ENCODE assay signal across 2 cellular contexts in the genomic region with DNA sequence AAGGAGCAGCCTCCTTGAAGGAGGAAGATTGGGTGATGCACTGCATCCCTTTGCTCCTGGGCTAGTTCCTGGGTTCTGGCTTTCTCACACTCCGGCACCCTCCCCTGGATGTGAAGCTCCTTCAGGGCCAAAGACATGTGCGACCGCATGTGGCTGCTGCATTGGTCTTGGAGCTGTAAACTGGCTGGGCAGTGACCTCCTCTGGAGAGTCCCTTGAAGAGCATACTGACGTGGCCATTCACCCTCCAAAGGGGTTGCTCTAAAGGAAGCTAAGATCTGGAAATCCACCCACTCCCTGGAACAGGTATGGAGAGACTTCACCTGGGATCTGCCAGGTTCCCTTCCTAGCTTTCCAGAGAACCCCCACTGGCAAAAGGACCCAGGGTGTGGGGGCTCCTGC.
TF ChIP-seq lines count a peak whose summit lies in the region.

No MANE protein-coding gene starts in this region.

TF ChIP-seq in K562, 482 proteins besides CTCF, POLR2A, EP300 and RAD21 (continued from another document and continues in another):
- TF ChIP-seq XRCC4 (IDR thresholded peaks at IDR 0.05; ENCODE audit: extremely low read depth, insufficient read depth, insufficient read length), result no peak
- TF ChIP-seq IRF2 (CRISPR knock-in tag; IDR thresholded peaks at IDR 0.05), result no peak
- peak; percentile 34; the same call in 1 of the 2 replicates for TF ChIP-seq CREM (IDR thresholded peaks at IDR 0.05; ENCODE audit: low read depth)
- TF ChIP-seq ZNF445 (CRISPR knock-in tag; IDR thresholded peaks at IDR 0.05; ENCODE audit: low read depth), result no peak
- TF ChIP-seq STAG1 (CRISPR knock-in tag; IDR thresholded peaks at IDR 0.05; ENCODE audit: borderline replicate concordance), result peak; percentile 36; the same call in 1 of the 2 replicates
- no peak for TF ChIP-seq ZNF274 (IDR thresholded peaks at IDR 0.05; ENCODE audit: borderline replicate concordance, low read depth, low read length)
- TF ChIP-seq ZNF76 (CRISPR knock-in tag; IDR thresholded peaks at IDR 0.05; ENCODE audit: borderline replicate concordance), result no peak
- peak; percentile 42; the same call in 1 of the 2 replicates for TF ChIP-seq L3MBTL2 (IDR thresholded peaks at IDR 0.05)
- peak; percentile 57; the same call in 1 of the 2 replicates for TF ChIP-seq MYC (IDR thresholded peaks at IDR 0.05; ENCODE audit: low read depth, low read length)
- no peak for TF ChIP-seq MYC (CRISPR knock-in tag; IDR thresholded peaks at IDR 0.05; ENCODE audit: borderline replicate concordance, low read depth)
- TF ChIP-seq, protein P1, sequence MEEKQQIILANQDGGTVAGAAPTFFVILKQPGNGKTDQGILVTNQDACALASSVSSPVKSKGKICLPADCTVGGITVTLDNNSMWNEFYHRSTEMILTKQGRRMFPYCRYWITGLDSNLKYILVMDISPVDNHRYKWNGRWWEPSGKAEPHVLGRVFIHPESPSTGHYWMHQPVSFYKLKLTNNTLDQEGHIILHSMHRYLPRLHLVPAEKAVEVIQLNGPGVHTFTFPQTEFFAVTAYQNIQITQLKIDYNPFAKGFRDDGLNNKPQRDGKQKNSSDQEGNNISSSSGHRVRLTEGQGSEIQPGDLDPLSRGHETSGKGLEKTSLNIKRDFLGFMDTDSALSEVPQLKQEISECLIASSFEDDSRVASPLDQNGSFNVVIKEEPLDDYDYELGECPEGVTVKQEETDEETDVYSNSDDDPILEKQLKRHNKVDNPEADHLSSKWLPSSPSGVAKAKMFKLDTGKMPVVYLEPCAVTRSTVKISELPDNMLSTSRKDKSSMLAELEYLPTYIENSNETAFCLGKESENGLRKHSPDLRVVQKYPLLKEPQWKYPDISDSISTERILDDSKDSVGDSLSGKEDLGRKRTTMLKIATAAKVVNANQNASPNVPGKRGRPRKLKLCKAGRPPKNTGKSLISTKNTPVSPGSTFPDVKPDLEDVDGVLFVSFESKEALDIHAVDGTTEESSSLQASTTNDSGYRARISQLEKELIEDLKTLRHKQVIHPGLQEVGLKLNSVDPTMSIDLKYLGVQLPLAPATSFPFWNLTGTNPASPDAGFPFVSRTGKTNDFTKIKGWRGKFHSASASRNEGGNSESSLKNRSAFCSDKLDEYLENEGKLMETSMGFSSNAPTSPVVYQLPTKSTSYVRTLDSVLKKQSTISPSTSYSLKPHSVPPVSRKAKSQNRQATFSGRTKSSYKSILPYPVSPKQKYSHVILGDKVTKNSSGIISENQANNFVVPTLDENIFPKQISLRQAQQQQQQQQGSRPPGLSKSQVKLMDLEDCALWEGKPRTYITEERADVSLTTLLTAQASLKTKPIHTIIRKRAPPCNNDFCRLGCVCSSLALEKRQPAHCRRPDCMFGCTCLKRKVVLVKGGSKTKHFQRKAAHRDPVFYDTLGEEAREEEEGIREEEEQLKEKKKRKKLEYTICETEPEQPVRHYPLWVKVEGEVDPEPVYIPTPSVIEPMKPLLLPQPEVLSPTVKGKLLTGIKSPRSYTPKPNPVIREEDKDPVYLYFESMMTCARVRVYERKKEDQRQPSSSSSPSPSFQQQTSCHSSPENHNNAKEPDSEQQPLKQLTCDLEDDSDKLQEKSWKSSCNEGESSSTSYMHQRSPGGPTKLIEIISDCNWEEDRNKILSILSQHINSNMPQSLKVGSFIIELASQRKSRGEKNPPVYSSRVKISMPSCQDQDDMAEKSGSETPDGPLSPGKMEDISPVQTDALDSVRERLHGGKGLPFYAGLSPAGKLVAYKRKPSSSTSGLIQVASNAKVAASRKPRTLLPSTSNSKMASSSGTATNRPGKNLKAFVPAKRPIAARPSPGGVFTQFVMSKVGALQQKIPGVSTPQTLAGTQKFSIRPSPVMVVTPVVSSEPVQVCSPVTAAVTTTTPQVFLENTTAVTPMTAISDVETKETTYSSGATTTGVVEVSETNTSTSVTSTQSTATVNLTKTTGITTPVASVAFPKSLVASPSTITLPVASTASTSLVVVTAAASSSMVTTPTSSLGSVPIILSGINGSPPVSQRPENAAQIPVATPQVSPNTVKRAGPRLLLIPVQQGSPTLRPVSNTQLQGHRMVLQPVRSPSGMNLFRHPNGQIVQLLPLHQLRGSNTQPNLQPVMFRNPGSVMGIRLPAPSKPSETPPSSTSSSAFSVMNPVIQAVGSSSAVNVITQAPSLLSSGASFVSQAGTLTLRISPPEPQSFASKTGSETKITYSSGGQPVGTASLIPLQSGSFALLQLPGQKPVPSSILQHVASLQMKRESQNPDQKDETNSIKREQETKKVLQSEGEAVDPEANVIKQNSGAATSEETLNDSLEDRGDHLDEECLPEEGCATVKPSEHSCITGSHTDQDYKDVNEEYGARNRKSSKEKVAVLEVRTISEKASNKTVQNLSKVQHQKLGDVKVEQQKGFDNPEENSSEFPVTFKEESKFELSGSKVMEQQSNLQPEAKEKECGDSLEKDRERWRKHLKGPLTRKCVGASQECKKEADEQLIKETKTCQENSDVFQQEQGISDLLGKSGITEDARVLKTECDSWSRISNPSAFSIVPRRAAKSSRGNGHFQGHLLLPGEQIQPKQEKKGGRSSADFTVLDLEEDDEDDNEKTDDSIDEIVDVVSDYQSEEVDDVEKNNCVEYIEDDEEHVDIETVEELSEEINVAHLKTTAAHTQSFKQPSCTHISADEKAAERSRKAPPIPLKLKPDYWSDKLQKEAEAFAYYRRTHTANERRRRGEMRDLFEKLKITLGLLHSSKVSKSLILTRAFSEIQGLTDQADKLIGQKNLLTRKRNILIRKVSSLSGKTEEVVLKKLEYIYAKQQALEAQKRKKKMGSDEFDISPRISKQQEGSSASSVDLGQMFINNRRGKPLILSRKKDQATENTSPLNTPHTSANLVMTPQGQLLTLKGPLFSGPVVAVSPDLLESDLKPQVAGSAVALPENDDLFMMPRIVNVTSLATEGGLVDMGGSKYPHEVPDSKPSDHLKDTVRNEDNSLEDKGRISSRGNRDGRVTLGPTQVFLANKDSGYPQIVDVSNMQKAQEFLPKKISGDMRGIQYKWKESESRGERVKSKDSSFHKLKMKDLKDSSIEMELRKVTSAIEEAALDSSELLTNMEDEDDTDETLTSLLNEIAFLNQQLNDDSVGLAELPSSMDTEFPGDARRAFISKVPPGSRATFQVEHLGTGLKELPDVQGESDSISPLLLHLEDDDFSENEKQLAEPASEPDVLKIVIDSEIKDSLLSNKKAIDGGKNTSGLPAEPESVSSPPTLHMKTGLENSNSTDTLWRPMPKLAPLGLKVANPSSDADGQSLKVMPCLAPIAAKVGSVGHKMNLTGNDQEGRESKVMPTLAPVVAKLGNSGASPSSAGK (IDR thresholded peaks at IDR 0.05), result peak; percentile 52; the same call in 1 of the 2 replicates
- TF ChIP-seq ZKSCAN8 (CRISPR knock-in tag; IDR thresholded peaks at IDR 0.05), result no peak
- TF ChIP-seq, protein P2, sequence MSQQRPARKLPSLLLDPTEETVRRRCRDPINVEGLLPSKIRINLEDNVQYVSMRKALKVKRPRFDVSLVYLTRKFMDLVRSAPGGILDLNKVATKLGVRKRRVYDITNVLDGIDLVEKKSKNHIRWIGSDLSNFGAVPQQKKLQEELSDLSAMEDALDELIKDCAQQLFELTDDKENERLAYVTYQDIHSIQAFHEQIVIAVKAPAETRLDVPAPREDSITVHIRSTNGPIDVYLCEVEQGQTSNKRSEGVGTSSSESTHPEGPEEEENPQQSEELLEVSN (IDR thresholded peaks at IDR 0.05; ENCODE audit: borderline replicate concordance in 1 of 2, extremely low read depth in 1 of 2, insufficient read depth in 1 of 2, insufficient read length in 1 of 2, low read depth in 1 of 2, low read length in 1 of 2, poor library complexity in 1 of 2, severe bottlenecking in 1 of 2), result peak in 1 of 2 experiments; percentile 46

TF ChIP-seq in HepG2, 621 proteins besides CTCF, POLR2A, EP300 and RAD21:
- TF ChIP-seq, protein P3, sequence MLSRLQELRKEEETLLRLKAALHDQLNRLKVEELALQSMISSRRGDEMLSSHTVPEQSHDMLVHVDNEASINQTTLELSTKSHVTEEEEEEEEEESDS (CRISPR knock-in tag; IDR thresholded peaks at IDR 0.05; ENCODE audit: borderline replicate concordance), result no peak
- TF ChIP-seq TP53 (CRISPR knock-in tag; conservative IDR thresholded peaks at IDR 0.05) (no peak), ZNF17 (CRISPR knock-in tag; IDR thresholded peaks at IDR 0.05) (no peak), STAG1 (CRISPR knock-in tag; IDR thresholded peaks at IDR 0.05) (peak; percentile 58)
- TF ChIP-seq, protein P4, sequence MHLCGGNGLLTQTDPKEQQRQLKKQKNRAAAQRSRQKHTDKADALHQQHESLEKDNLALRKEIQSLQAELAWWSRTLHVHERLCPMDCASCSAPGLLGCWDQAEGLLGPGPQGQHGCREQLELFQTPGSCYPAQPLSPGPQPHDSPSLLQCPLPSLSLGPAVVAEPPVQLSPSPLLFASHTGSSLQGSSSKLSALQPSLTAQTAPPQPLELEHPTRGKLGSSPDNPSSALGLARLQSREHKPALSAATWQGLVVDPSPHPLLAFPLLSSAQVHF (CRISPR knock-in tag; IDR thresholded peaks at IDR 0.05), result no peak
